Comparison of ENCODE assay signal across 8 cellular contexts in genomic region chr20:1894471-1894950, GRCh38. TPM values are rescaled to one million over a fixed set of nuclear protein-coding genes. Genes with fewer than 3 reads are reported as not detected.
DNase-seq lines count a peak whose midpoint lies in the region; ATAC-seq and TF ChIP-seq lines count a peak whose summit lies in the region.

No MANE protein-coding gene starts in this region.

- H3K4me1 Mint-ChIP-seq in nephron progenitor cell, result peaks cover 83% of the 10 kb centered on the region

- ATAC-seq in GM21423 (IDR thresholded peaks at IDR 0.05; ENCODE audit: unreplicated experiment), result no peak
- no peak for ATAC-seq in HG03159 (IDR thresholded peaks at IDR 0.05; ENCODE audit: unreplicated experiment)

- H3K36me3 ChIP-seq in BE2C (no peaks in the 10 kb centered on the region), HEK293 (ENCODE audit: control insufficient read depth in 2 of 2, insufficient read depth in 1 of 2, low read length in 2 of 2) (no peaks in the 10 kb centered on the region)

- peak overlapping the region; percentile 79; the same call in 1 of the 2 replicates for H3K27ac ChIP-seq in HEK293 (ENCODE audit: extremely low read depth, low read depth, low read length)

- CTCF ChIA-PET in HEK293 (lab: Yijun Ruan, JAX), result no interaction called here

- H3K27me3 ChIP-seq in BE2C, result no peaks in the 10 kb centered on the region

- H3K4me1 ChIP-seq in BE2C (no peaks in the 10 kb centered on the region), HEK293 (ENCODE audit: control insufficient read depth, insufficient read depth, low read length) (peaks cover 16% of the 10 kb centered on the region)

- POLR2A ChIA-PET in HEK293 (lab: Yijun Ruan, JAX), result interaction anchor here (0.7 kb wide), 1 partner anchor 295 kb away, joined by 3 read pairs; no protein-coding TSS in a partner anchor

- H3K9me3 Mint-ChIP-seq in nephron progenitor cell, result no peaks in the 10 kb centered on the region

- TF ChIP-seq CTCF in BE2C (IDR thresholded peaks at IDR 0.05; ENCODE audit: low read depth, low read length), result no peak
- TF ChIP-seq CTCF in HEK293 (tag by site-specific recombination; IDR thresholded peaks at IDR 0.05), result no peak
- no peak for TF ChIP-seq CTCF in fibroblast of pulmonary artery (IDR thresholded peaks at IDR 0.05; ENCODE audit: low read length, missing control alignments)
- no peak for TF ChIP-seq CTCF in nephron progenitor cell (IDR thresholded peaks at IDR 0.05)

- H3K4me3 ChIP-seq in BE2C (ENCODE audit: low read depth, low read length) (peak overlapping the region; percentile 26; the same call in 1 of the 2 replicates), HEK293 (ENCODE audit: low read depth, low read length) (peak overlapping the region; percentile 56), fibroblast of pulmonary artery (replicated peaks; ENCODE audit: low read depth, low read length) (peak overlapping the region; percentile 81)

- no peak overlapping the region for H3K27ac Mint-ChIP-seq in nephron progenitor cell

- no peaks in the 10 kb centered on the region for H3K9me3 ChIP-seq in BE2C
- no peaks in the 10 kb centered on the region for H3K9me3 ChIP-seq in HEK293 (ENCODE audit: control insufficient read depth, insufficient read depth, low read depth, low read length)

- peak overlapping the region; percentile 91 for H3K4me3 Mint-ChIP-seq in nephron progenitor cell

- peak; percentile 39 for DNase-seq in BE2C
- peak; percentile 66 for DNase-seq in UCSD-AML1 (lab: John Stamatoyannopoulos, UW; ENCODE audit: unreplicated experiment)
- DNase-seq in fibroblast of pulmonary artery (ENCODE audit: low read depth), result no peak
- peak; percentile 73 for DNase-seq in nephron progenitor cell
- DNase-seq in NCI-H774 (lab: John Stamatoyannopoulos, UW), result no peak

- no peaks in the 10 kb centered on the region for H3K36me3 Mint-ChIP-seq in nephron progenitor cell (ENCODE audit: low read depth)

- H3K27me3 Mint-ChIP-seq in nephron progenitor cell (ENCODE audit: low read depth, poor library complexity), result peaks cover 27% of the 10 kb centered on the region

TF ChIP-seq in HEK293, 187 proteins besides CTCF, POLR2A, EP300 and RAD21:
- TF ChIP-seq ZBTB26 (tag by site-specific recombination; optimal IDR thresholded peaks at IDR 0.05), result peak; percentile 61
- TF ChIP-seq ZSCAN23 (tag by site-specific recombination; IDR thresholded peaks at IDR 0.05), result no peak

RNA-seq across cellular contexts. Expression of gene SIRPA, which starts 0.7 kb away (rescaled TPM):
- 0.40 TPM for polyA plus RNA-seq in BE2C (2012; ENCODE audit: insufficient read depth, insufficient read length, low read depth)

Comparison
In these comparisons a context has a peak if more than half of its experiments do, and no peak if none do; other contexts are left out.
1. DNase-seq: peak in BE2C (single experiment), UCSD-AML1 (single experiment) and nephron progenitor cell (single experiment); none in fibroblast of pulmonary artery (single experiment) and NCI-H774 (single experiment).
2. H3K4me3 ChIP-seq: peak in every context shown above with its lines; median percentile 81 in fibroblast of pulmonary artery; 56 in HEK293; 26 in BE2C.